ENCODE assay signal across 1 cellular context in the genomic region with DNA sequence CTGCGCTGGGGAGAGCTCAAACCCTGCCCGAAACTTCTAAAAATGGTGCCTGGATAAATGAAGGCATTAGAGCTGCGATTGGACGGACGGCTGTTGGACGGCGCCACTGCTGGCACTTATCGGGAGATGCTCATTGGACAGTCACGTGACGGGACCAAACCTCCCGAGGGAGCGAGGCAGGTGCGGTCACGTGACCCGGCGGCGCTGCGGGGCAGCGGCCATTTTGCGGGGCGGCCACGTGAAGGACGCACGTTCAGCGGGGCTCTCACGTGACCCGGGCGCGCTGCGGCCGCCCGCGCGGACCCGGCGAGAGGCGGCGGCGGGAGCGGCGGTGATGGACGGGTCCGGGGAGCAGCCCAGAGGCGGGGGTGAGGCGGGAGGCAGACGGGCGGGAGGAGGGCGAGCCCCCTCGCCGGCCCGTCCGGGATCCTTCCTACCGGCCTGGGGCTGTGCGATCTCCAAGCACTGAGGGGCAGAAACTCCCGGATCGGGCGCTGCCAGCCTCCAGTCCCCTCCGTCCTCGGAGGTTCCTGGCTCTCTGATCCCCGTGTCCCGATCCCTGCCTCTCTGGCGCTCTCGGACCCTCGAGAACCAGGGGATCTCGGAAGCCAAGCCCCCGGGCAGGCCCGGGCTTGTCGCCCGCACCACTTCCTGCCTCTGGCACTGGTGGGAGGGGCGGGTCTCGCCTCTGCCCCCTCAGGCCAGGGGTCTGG.
TF ChIP-seq lines count a peak whose summit lies in the region.

A gene (plus strand): TSS at position 281 of the 713 bp plus-strand sequence. CDS start 54 bp downstream, at position 335.

TF ChIP-seq in HepG2, 621 proteins besides CTCF, POLR2A, EP300 and RAD21 (continued from another document and continues in another):
- TF ChIP-seq, protein P1, sequence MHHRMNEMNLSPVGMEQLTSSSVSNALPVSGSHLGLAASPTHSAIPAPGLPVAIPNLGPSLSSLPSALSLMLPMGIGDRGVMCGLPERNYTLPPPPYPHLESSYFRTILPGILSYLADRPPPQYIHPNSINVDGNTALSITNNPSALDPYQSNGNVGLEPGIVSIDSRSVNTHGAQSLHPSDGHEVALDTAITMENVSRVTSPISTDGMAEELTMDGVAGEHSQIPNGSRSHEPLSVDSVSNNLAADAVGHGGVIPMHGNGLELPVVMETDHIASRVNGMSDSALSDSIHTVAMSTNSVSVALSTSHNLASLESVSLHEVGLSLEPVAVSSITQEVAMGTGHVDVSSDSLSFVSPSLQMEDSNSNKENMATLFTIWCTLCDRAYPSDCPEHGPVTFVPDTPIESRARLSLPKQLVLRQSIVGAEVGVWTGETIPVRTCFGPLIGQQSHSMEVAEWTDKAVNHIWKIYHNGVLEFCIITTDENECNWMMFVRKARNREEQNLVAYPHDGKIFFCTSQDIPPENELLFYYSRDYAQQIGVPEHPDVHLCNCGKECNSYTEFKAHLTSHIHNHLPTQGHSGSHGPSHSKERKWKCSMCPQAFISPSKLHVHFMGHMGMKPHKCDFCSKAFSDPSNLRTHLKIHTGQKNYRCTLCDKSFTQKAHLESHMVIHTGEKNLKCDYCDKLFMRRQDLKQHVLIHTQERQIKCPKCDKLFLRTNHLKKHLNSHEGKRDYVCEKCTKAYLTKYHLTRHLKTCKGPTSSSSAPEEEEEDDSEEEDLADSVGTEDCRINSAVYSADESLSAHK (CRISPR knock-in tag; IDR thresholded peaks at IDR 0.05; ENCODE audit: borderline replicate concordance) = no peak
- TF ChIP-seq ZNF550 (CRISPR knock-in tag; IDR thresholded peaks at IDR 0.05; ENCODE audit: borderline replicate concordance) (no peak), ZNF772 (CRISPR knock-in tag; IDR thresholded peaks at IDR 0.05) (no peak), IKZF1 (IDR thresholded peaks at IDR 0.05) (no peak), MEF2D (CRISPR knock-in tag; IDR thresholded peaks at IDR 0.05) (0 out of 2 replicates have a peak, but pooled peaks have one; percentile 38), ATF7 (IDR thresholded peaks at IDR 0.05) (no peak), ATF7 (CRISPR knock-in tag; IDR thresholded peaks at IDR 0.05) (no peak), DR1 (CRISPR knock-in tag; IDR thresholded peaks at IDR 0.05) (peak; percentile 44), IKZF4 (CRISPR knock-in tag; IDR thresholded peaks at IDR 0.05; ENCODE audit: borderline replicate concordance, low read depth, not compliant biosample characterization) (peak; percentile 72), ZFP36L2 (CRISPR knock-in tag; IDR thresholded peaks at IDR 0.05) (no peak), SMARCC2 (IDR thresholded peaks at IDR 0.05) (no peak), MTF2 (CRISPR knock-in tag; IDR thresholded peaks at IDR 0.05; ENCODE audit: borderline replicate concordance) (no peak), ZFYVE20 (CRISPR knock-in tag; IDR thresholded peaks at IDR 0.05; ENCODE audit: borderline replicate concordance, low read depth) (no peak), IRF2 (CRISPR knock-in tag; IDR thresholded peaks at IDR 0.05) (peak; percentile 51; the same call in 1 of the 2 replicates), ZNF343 (CRISPR knock-in tag; IDR thresholded peaks at IDR 0.05) (no peak), ZNF331 (CRISPR knock-in tag; IDR thresholded peaks at IDR 0.05) (peak; percentile 15; the same call in 1 of the 2 replicates), NFKB2 (CRISPR knock-in tag; IDR thresholded peaks at IDR 0.05; ENCODE audit: borderline replicate concordance) (peak; percentile 22; the same call in 1 of the 2 replicates), ZNF232 (CRISPR knock-in tag; IDR thresholded peaks at IDR 0.05; ENCODE audit: borderline replicate concordance) (no peak; the same call in 1 of the 2 replicates), YY1 (IDR thresholded peaks at IDR 0.05; ENCODE audit: insufficient read depth, insufficient replicate concordance, low read depth, low read length) (peak; percentile 100), ZSCAN30 (CRISPR knock-in tag; IDR thresholded peaks at IDR 0.05) (no peak), HOXA5 (CRISPR knock-in tag; IDR thresholded peaks at IDR 0.05) (no peak)
- TF ChIP-seq, protein P2, sequence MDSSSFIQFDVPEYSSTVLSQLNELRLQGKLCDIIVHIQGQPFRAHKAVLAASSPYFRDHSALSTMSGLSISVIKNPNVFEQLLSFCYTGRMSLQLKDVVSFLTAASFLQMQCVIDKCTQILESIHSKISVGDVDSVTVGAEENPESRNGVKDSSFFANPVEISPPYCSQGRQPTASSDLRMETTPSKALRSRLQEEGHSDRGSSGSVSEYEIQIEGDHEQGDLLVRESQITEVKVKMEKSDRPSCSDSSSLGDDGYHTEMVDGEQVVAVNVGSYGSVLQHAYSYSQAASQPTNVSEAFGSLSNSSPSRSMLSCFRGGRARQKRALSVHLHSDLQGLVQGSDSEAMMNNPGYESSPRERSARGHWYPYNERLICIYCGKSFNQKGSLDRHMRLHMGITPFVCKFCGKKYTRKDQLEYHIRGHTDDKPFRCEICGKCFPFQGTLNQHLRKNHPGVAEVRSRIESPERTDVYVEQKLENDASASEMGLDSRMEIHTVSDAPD (CRISPR knock-in tag; IDR thresholded peaks at IDR 0.05) = no peak
- TF ChIP-seq, protein P3, sequence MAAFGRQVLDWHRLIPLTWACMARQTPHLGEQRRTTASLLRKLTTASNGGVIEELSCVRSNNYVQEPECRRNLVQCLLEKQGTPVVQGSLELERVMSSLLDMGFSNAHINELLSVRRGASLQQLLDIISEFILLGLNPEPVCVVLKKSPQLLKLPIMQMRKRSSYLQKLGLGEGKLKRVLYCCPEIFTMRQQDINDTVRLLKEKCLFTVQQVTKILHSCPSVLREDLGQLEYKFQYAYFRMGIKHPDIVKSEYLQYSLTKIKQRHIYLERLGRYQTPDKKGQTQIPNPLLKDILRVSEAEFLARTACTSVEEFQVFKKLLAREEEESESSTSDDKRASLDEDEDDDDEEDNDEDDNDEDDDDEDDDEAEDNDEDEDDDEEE (CRISPR knock-in tag; IDR thresholded peaks at IDR 0.05) = no peak; the same call in 1 of the 2 replicates
- TF ChIP-seq, protein P4, sequence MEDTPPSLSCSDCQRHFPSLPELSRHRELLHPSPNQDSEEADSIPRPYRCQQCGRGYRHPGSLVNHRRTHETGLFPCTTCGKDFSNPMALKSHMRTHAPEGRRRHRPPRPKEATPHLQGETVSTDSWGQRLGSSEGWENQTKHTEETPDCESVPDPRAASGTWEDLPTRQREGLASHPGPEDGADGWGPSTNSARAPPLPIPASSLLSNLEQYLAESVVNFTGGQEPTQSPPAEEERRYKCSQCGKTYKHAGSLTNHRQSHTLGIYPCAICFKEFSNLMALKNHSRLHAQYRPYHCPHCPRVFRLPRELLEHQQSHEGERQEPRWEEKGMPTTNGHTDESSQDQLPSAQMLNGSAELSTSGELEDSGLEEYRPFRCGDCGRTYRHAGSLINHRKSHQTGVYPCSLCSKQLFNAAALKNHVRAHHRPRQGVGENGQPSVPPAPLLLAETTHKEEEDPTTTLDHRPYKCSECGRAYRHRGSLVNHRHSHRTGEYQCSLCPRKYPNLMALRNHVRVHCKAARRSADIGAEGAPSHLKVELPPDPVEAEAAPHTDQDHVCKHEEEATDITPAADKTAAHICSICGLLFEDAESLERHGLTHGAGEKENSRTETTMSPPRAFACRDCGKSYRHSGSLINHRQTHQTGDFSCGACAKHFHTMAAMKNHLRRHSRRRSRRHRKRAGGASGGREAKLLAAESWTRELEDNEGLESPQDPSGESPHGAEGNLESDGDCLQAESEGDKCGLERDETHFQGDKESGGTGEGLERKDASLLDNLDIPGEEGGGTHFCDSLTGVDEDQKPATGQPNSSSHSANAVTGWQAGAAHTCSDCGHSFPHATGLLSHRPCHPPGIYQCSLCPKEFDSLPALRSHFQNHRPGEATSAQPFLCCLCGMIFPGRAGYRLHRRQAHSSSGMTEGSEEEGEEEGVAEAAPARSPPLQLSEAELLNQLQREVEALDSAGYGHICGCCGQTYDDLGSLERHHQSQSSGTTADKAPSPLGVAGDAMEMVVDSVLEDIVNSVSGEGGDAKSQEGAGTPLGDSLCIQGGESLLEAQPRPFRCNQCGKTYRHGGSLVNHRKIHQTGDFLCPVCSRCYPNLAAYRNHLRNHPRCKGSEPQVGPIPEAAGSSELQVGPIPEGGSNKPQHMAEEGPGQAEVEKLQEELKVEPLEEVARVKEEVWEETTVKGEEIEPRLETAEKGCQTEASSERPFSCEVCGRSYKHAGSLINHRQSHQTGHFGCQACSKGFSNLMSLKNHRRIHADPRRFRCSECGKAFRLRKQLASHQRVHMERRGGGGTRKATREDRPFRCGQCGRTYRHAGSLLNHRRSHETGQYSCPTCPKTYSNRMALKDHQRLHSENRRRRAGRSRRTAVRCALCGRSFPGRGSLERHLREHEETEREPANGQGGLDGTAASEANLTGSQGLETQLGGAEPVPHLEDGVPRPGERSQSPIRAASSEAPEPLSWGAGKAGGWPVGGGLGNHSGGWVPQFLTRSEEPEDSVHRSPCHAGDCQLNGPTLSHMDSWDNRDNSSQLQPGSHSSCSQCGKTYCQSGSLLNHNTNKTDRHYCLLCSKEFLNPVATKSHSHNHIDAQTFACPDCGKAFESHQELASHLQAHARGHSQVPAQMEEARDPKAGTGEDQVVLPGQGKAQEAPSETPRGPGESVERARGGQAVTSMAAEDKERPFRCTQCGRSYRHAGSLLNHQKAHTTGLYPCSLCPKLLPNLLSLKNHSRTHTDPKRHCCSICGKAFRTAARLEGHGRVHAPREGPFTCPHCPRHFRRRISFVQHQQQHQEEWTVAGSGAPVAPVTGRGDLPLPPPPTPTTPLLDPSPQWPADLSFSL (CRISPR knock-in tag; IDR thresholded peaks at IDR 0.05) = no peak
- TF ChIP-seq, protein P5, sequence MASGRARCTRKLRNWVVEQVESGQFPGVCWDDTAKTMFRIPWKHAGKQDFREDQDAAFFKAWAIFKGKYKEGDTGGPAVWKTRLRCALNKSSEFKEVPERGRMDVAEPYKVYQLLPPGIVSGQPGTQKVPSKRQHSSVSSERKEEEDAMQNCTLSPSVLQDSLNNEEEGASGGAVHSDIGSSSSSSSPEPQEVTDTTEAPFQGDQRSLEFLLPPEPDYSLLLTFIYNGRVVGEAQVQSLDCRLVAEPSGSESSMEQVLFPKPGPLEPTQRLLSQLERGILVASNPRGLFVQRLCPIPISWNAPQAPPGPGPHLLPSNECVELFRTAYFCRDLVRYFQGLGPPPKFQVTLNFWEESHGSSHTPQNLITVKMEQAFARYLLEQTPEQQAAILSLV (CRISPR knock-in tag; IDR thresholded peaks at IDR 0.05; ENCODE audit: borderline replicate concordance) = peak; percentile 77; the same call in 1 of the 2 replicates
- TF ChIP-seq, protein P6, sequence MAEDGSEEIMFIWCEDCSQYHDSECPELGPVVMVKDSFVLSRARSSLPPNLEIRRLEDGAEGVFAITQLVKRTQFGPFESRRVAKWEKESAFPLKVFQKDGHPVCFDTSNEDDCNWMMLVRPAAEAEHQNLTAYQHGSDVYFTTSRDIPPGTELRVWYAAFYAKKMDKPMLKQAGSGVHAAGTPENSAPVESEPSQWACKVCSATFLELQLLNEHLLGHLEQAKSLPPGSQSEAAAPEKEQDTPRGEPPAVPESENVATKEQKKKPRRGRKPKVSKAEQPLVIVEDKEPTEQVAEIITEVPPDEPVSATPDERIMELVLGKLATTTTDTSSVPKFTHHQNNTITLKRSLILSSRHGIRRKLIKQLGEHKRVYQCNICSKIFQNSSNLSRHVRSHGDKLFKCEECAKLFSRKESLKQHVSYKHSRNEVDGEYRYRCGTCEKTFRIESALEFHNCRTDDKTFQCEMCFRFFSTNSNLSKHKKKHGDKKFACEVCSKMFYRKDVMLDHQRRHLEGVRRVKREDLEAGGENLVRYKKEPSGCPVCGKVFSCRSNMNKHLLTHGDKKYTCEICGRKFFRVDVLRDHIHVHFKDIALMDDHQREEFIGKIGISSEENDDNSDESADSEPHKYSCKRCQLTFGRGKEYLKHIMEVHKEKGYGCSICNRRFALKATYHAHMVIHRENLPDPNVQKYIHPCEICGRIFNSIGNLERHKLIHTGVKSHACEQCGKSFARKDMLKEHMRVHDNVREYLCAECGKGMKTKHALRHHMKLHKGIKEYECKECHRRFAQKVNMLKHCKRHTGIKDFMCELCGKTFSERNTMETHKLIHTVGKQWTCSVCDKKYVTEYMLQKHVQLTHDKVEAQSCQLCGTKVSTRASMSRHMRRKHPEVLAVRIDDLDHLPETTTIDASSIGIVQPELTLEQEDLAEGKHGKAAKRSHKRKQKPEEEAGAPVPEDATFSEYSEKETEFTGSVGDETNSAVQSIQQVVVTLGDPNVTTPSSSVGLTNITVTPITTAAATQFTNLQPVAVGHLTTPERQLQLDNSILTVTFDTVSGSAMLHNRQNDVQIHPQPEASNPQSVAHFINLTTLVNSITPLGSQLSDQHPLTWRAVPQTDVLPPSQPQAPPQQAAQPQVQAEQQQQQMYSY (CRISPR knock-in tag; IDR thresholded peaks at IDR 0.05) = 0 out of 2 replicates have a peak, but pooled peaks have one; percentile 36
- TF ChIP-seq, protein P7, sequence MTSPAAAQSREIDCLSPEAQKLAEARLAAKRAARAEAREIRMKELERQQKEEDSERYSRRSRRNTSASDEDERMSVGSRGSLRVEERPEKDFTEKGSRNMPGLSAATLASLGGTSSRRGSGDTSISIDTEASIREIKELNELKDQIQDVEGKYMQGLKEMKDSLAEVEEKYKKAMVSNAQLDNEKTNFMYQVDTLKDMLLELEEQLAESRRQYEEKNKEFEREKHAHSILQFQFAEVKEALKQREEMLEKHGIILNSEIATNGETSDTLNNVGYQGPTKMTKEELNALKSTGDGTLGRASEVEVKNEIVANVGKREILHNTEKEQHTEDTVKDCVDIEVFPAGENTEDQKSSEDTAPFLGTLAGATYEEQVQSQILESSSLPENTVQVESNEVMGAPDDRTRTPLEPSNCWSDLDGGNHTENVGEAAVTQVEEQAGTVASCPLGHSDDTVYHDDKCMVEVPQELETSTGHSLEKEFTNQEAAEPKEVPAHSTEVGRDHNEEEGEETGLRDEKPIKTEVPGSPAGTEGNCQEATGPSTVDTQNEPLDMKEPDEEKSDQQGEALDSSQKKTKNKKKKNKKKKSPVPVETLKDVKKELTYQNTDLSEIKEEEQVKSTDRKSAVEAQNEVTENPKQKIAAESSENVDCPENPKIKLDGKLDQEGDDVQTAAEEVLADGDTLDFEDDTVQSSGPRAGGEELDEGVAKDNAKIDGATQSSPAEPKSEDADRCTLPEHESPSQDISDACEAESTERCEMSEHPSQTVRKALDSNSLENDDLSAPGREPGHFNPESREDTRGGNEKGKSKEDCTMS (CRISPR knock-in tag; conservative IDR thresholded peaks at IDR 0.05) = no peak
- TF ChIP-seq, protein P8, sequence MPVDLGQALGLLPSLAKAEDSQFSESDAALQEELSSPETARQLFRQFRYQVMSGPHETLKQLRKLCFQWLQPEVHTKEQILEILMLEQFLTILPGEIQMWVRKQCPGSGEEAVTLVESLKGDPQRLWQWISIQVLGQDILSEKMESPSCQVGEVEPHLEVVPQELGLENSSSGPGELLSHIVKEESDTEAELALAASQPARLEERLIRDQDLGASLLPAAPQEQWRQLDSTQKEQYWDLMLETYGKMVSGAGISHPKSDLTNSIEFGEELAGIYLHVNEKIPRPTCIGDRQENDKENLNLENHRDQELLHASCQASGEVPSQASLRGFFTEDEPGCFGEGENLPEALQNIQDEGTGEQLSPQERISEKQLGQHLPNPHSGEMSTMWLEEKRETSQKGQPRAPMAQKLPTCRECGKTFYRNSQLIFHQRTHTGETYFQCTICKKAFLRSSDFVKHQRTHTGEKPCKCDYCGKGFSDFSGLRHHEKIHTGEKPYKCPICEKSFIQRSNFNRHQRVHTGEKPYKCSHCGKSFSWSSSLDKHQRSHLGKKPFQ (CRISPR knock-in tag; IDR thresholded peaks at IDR 0.05; ENCODE audit: insufficient replicate concordance) = no peak
- TF ChIP-seq, protein P9, sequence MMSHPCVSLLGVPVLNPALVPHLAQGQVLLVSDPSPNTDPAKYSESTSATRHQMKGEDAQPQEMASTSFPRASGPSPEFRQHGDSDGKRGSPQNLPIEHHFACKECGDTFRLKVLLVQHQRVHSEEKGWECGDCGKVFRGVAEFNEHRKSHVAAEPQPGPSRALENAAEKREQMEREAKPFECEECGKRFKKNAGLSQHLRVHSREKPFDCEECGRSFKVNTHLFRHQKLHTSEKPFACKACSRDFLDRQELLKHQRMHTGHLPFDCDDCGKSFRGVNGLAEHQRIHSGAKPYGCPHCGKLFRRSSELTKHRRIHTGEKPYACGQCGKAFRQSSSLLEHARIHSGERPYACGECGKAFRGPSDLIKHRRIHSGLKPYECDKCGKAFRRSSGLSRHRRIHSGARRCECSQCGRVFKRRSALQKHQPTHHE (CRISPR knock-in tag; IDR thresholded peaks at IDR 0.05; ENCODE audit: borderline replicate concordance) = peak; percentile 60; the same call in 1 of the 2 replicates
